ENCODE assay signal across 2 cellular contexts in genomic region chrX:72176289-72176688, GRCh38. TPM values are rescaled to one million over a fixed set of nuclear protein-coding genes. Genes with fewer than 3 reads are reported as not detected.
"Had no signal": no experiment of that assay in that cellular context is flagged by ENCODE, and none has a peak within 500 bp of the region (broad histone marks: within the 10 kb centered on the region; RNA-seq: fewer than 3 reads in every experiment).

No MANE protein-coding gene starts in this region.

RNA-seq across cellular contexts. Expression of gene RTL5, which starts 44.6 kb away (rescaled TPM):
- total RNA-seq: OCI-LY7, PC-9 had no signal
